ENCODE assay signal across 10 cellular contexts in the genomic region with DNA sequence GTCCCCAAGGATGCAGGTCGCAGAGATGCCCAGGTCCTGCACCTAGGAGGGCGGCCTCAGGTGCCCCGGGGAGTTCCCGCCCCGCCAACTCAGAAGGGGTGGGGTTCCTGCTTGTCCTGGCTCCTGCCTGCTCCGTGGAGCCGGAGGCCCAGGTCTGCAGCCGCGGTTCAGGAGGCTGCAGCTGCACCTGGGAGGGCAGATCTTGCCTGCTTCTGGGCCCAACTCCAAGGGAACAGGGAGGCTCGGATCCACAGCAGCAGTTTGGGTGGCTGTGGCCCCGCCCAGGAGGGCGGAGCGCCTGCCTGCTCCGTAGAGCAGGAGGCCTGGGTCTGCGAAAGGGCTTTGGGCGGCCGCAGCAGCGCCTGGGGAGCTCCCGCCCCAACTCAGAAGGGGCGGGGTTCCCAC.
A peak's percentile ranks its signal among the peaks of the same experiment; 100 is the strongest.
DNase-seq lines count a peak whose midpoint lies in the region; TF ChIP-seq lines count a peak whose summit lies in the region.
"Had no signal": no experiment of that assay in that cellular context is flagged by ENCODE, and none has a peak within 500 bp of the region (broad histone marks: within the 10 kb centered on the region; RNA-seq: fewer than 3 reads in every experiment).

No MANE protein-coding gene starts in this region.

- no peak overlapping the region for H4K8ac ChIP-seq in H9 (replicated peaks; ENCODE audit: insufficient read length, low read depth, low read length)
- peak overlapping the region; percentile 43 for H4K8ac ChIP-seq in neuronal stem cell (ENCODE audit: low read depth, low read length)

- peaks cover 2 to 11% (median 5%) of the 10 kb centered on the region in 3 experiments; a peak in 3 of 7 replicates for H3K36me3 Mint-ChIP-seq in H9 (ENCODE audit: insufficient read depth in 1 of 3, low read depth in 3 of 3)

- H3K9me3 Mint-ChIP-seq in H9 = peaks cover 7 to 15% of the 10 kb centered on the region in 2 experiments; a peak in 4 of 5 replicates
- H3K9me3 Mint-ChIP-seq: activated T-cell treated with anti-CD3 and anti-CD28 coated beads, Interleukin-2, amount 50 U/mL, for 4 hours had no signal

- no peak overlapping the region for H3K27ac Mint-ChIP-seq in H9

- DNase-seq in H9 (peak; percentile 92), colonic mucosa (peak; percentile 32), neuronal stem cell (ENCODE audit: low spot score) (no peak), NCI-H69 (lab: John Stamatoyannopoulos, UW) (no peak), NCI-H510A (lab: John Stamatoyannopoulos, UW) (no peak)
- no peak for DNase-seq in activated CD8-positive, alpha-beta memory T cell treated with anti-CD3 and anti-CD28 coated beads, Interleukin-2, amount 50 U/mL, for 4 hours
- DNase-seq: activated T-cell treated with anti-CD3 and anti-CD28 coated beads, Interleukin-2, amount 50 U/mL, for 4 hours had no signal

- H3K14ac ChIP-seq in H9 (ENCODE audit: insufficient read depth, low read length) (no peak overlapping the region), neuronal stem cell (ENCODE audit: low read length) (peak overlapping the region; percentile 82)

- no peaks in the 10 kb centered on the region for H3K27me3 Mint-ChIP-seq in H9 (ENCODE audit: low read depth)

- H3K18ac ChIP-seq in H9 (ENCODE audit: insufficient read length, low read depth, low read length) (no peak overlapping the region), neuronal stem cell (ENCODE audit: low read length) (peak overlapping the region; percentile 80)

- no peaks in the 10 kb centered on the region for H3K4me1 ChIP-seq in ES-I3 (ENCODE audit: insufficient read depth, low read length)
- H3K4me1 ChIP-seq in H9 (ENCODE audit: insufficient read depth, low read length) = no peaks in the 10 kb centered on the region
- no peaks in the 10 kb centered on the region for H3K4me1 ChIP-seq in colonic mucosa
- H3K4me1 ChIP-seq in neuronal stem cell (ENCODE audit: control insufficient read depth in 2 of 2, insufficient read depth in 1 of 2, low read depth in 1 of 2, low read length in 2 of 2) = no peaks in the 10 kb centered on the region

- H3K4me3 ChIP-seq in colonic mucosa (no peak overlapping the region), neuronal stem cell (ENCODE audit: low read length in 2 of 2) (no peak overlapping the region)
- H3K4me3 ChIP-seq: cardiac muscle cell had no signal

- 0 out of 4 replicates have a peak, but pooled peaks cover 0 to 2% of the 10 kb centered on the region in 2 experiments for H3K4me1 Mint-ChIP-seq in H9

- no peak overlapping the region for H2BK15ac ChIP-seq in H9 (ENCODE audit: low read depth, low read length)
- peak overlapping the region; percentile 81 for H2BK15ac ChIP-seq in neuronal stem cell (ENCODE audit: low read length)

- no peak overlapping the region for H2BK120ac ChIP-seq in H9 (ENCODE audit: low read depth, low read length, poor library complexity, severe bottlenecking)
- H2BK120ac ChIP-seq in neuronal stem cell (ENCODE audit: low read depth, low read length) = no peak overlapping the region

- H2AK5ac ChIP-seq in H9 (ENCODE audit: insufficient read length, low read length) (no peak overlapping the region), neuronal stem cell (ENCODE audit: low read depth, low read length) (no peak overlapping the region)

- no peak overlapping the region for H3K4ac ChIP-seq in H9 (ENCODE audit: low read depth, low read length)
- peak overlapping the region; percentile 84 for H3K4ac ChIP-seq in neuronal stem cell (ENCODE audit: low read length)

- no peak for TF ChIP-seq CTCF in H9 (conservative IDR thresholded peaks at IDR 0.05)
- no peak for TF ChIP-seq CTCF in colonic mucosa (IDR thresholded peaks at IDR 0.05)

- H3K9ac ChIP-seq in ES-I3 (ENCODE audit: low read depth, low read length) (peak overlapping the region; percentile 17; the same call in 1 of the 2 replicates), H9 (ENCODE audit: extremely low read depth, insufficient read length, low read length) (no peak overlapping the region), colonic mucosa (ENCODE audit: low read depth in 2 of 2, low read length in 2 of 2) (peak overlapping the region in 1 of 2 donors; percentile 24), neuronal stem cell (ENCODE audit: low read depth, low read length, poor library complexity) (no peak overlapping the region)
- H3K9ac ChIP-seq: KMS-11 had no signal

- intact Hi-C loops in colonic mucosa (cut with DNase I) = no loop called here

- H3K56ac ChIP-seq in H9 (ENCODE audit: insufficient read length, low read depth, low read length) = no peak overlapping the region

- H2BK5ac ChIP-seq in H9 (ENCODE audit: insufficient read length, low read length) (no peak overlapping the region), neuronal stem cell (ENCODE audit: low read length) (no peak overlapping the region)

- no peak overlapping the region for H4K5ac ChIP-seq in H9 (ENCODE audit: insufficient read length, low read depth, low read length)

- H3K27ac ChIP-seq in H9 (ENCODE audit: insufficient read length, low read depth, low read length) = no peak overlapping the region
- no peak overlapping the region for H3K27ac ChIP-seq in colonic mucosa
- no peak overlapping the region for H3K27ac ChIP-seq in neuronal stem cell (replicated peaks; ENCODE audit: low read length)
- H3K27ac ChIP-seq: cardiac muscle cell, KMS-11 had no signal

- H3K4me3 Mint-ChIP-seq in H9 = peak overlapping the region in 1 of 2 experiments; percentile 34; a peak in 2 of 5 replicates
- H3K4me3 Mint-ChIP-seq: activated T-cell treated with anti-CD3 and anti-CD28 coated beads, Interleukin-2, amount 50 U/mL, for 4 hours had no signal

- H4K91ac ChIP-seq in H9 (ENCODE audit: insufficient read length, low read depth, low read length) = no peak overlapping the region
- H4K91ac ChIP-seq in neuronal stem cell (ENCODE audit: low read depth, low read length, poor library complexity) = no peak overlapping the region

- no peak overlapping the region for H2BK12ac ChIP-seq in H9 (ENCODE audit: insufficient read length, low read depth, low read length)
- H2BK12ac ChIP-seq in neuronal stem cell (ENCODE audit: low read length) = no peak overlapping the region

- H2AFZ ChIP-seq in H9 (ENCODE audit: low read length) (no peak overlapping the region), neuronal stem cell (ENCODE audit: low read length) (peak overlapping the region; percentile 22)

- H3K79me1 ChIP-seq in H9 (ENCODE audit: insufficient read depth, low read depth, low read length, poor library complexity, severe bottlenecking) (no peaks in the 10 kb centered on the region), neuronal stem cell (ENCODE audit: low read depth, low read length) (no peaks in the 10 kb centered on the region)

- H3K27me3 ChIP-seq in H9 (ENCODE audit: insufficient read depth, low read length) (no peaks in the 10 kb centered on the region), colonic mucosa (no peaks in the 10 kb centered on the region), neuronal stem cell (ENCODE audit: control insufficient read depth in 3 of 3, insufficient read depth in 3 of 3, low read depth in 1 of 3, low read length in 3 of 3) (no peaks in the 10 kb centered on the region)
- H3K27me3 ChIP-seq: cardiac muscle cell had no signal

- no peaks in the 10 kb centered on the region for H3K36me3 ChIP-seq in ES-I3 (ENCODE audit: insufficient read depth, low read length)
- H3K36me3 ChIP-seq in colonic mucosa = no peaks in the 10 kb centered on the region
- no peaks in the 10 kb centered on the region for H3K36me3 ChIP-seq in neuronal stem cell (replicated peaks in 1 of 2; ENCODE audit: control insufficient read depth in 2 of 2, insufficient read depth in 2 of 2, low read length in 2 of 2)
- H3K36me3 ChIP-seq: cardiac muscle cell had no signal

- H3K4me2 ChIP-seq in H9 (ENCODE audit: insufficient read depth, insufficient read length, low read length) = peak overlapping the region; percentile 24
- H3K4me2 ChIP-seq in neuronal stem cell (ENCODE audit: insufficient read depth, low read length, poor library complexity, severe bottlenecking) = no peak overlapping the region
- H3K4me2 ChIP-seq: KMS-11 had no signal

- H3K79me2 ChIP-seq in H9 (ENCODE audit: insufficient read depth, low read length) = no peaks in the 10 kb centered on the region

- H2BK20ac ChIP-seq in H9 (ENCODE audit: low read depth, low read length, poor library complexity, severe bottlenecking) = no peak overlapping the region

- no peak overlapping the region for H3K23ac ChIP-seq in H9 (ENCODE audit: insufficient read length, low read depth, low read length)
- H3K23ac ChIP-seq in neuronal stem cell (ENCODE audit: low read depth, low read length, poor library complexity) = no peak overlapping the region

- H4K20me1 ChIP-seq in H9 (ENCODE audit: control insufficient read depth, insufficient read depth, insufficient read length) = no peaks in the 10 kb centered on the region

- no CpG with 5 or more reads among the region's 20 CpGs for WGBS in H9 (ENCODE audit: extremely low coverage, insufficient read length, low lambda C conversion rate)
- WGBS in neuronal stem cell (ENCODE audit: extremely low coverage in 2 of 2, insufficient read length in 2 of 2, insufficient replicate concordance in 1 of 2), 2 donors = no CpG with 5 or more reads among the region's 20 CpGs

- no peak overlapping the region for H3T11ph ChIP-seq in H9 (ENCODE audit: low read length)

- H3K9me3 ChIP-seq in ES-I3 (ENCODE audit: control insufficient read depth, insufficient read depth, low read length) (no peaks in the 10 kb centered on the region), H9 (ENCODE audit: control insufficient read depth, low read depth, low read length) (no peaks in the 10 kb centered on the region), colonic mucosa (no peaks in the 10 kb centered on the region), neuronal stem cell (replicated peaks in 1 of 2; ENCODE audit: control insufficient read depth in 2 of 2, insufficient read depth in 1 of 2, low read depth in 1 of 2, low read length in 2 of 2) (peaks cover 2 to 3% of the 10 kb centered on the region in 2 donors)

- H3K23me2 ChIP-seq in H9 (ENCODE audit: insufficient read length, low read depth, low read length, poor library complexity, severe bottlenecking) = no peaks in the 10 kb centered on the region

Comparison
In these comparisons a context has a peak if more than half of its experiments do, and no peak if none do; other contexts are left out.
1. DNase-seq: peak in H9 (single experiment) and colonic mucosa (single experiment); none in neuronal stem cell (single experiment), NCI-H69 (single experiment), NCI-H510A (single experiment) and activated CD8-positive, alpha-beta memory T cell treated with anti-CD3 and anti-CD28 coated beads, Interleukin-2, amount 50 U/mL, for 4 hours (single experiment).